Comparison of ENCODE assay signal across 10 cellular contexts in the genomic region with DNA sequence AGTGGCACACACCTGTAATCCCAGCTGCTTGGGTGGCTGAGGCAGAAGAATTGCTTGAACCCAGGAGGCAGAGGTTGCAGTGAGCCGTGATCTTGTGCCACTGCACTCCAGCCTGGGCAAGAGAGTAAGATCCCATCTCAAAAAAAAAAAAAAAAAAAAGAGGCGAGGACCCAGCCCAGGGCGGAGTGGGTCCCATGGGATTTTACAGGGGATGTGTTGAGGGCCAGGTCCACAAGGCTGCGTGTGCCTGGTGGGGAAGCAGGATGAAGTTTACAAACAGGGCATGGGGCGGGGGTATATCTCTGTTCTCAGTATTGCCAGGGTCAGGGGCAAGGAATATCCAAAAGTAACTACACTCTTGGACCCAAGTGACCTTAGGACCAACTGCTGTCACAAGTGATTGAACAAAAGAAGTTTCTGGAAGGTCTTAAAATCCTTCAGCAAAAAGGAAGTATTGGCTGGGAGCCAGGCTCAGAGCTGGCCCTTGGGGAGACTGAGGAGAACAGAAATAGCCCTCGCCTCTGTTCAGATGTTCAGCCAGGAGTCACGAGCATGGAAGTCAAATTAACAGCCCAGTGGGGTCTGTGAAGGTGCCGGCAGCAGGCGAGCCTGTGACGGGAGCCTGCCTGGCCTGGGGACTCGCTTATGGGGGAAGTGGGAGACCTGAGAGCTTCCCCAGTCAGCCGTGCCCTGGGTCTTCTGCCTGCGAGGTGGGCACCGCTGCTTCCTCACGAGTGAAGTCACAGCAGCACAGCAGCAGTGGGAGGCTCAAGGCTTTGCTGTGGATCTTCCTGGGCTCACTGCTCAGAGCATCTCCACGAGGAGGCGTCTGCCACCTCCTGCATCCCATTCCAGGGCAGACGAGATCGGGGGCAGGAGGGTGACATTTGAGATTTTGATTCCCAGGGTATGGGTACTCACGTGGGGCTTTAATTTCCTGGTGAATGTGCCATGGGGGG. TPM values are rescaled to one million over a fixed set of nuclear protein-coding genes. Genes with fewer than 3 reads are reported as not detected.
DNase-seq lines count a peak whose midpoint lies in the region; ATAC-seq lines count a peak whose summit lies in the region.
"Had no signal": no experiment of that assay in that cellular context is flagged by ENCODE, and none has a peak within 500 bp of the region (broad histone marks: within the 10 kb centered on the region; RNA-seq: fewer than 3 reads in every experiment).

No MANE protein-coding gene starts in this region.

- H3K9me3 Mint-ChIP-seq in IgD-negative memory B cell (no peaks in the 10 kb centered on the region), memory B cell (no peaks in the 10 kb centered on the region)
- no peaks in the 10 kb centered on the region for H3K9me3 Mint-ChIP-seq in central memory CD8-positive, alpha-beta T cell

- peaks cover 1% of the 10 kb centered on the region for H3K36me3 Mint-ChIP-seq in IgD-negative memory B cell
- H3K36me3 Mint-ChIP-seq in central memory CD8-positive, alpha-beta T cell (ENCODE audit: insufficient read depth) = peaks cover 16% of the 10 kb centered on the region
- H3K36me3 Mint-ChIP-seq in memory B cell = peaks cover 10% of the 10 kb centered on the region

- H3K4me3 Mint-ChIP-seq in IgD-negative memory B cell = peak overlapping the region in 3 of 4 donors; percentile 23 to 90 (median 82)
- H3K4me3 Mint-ChIP-seq in central memory CD8-positive, alpha-beta T cell = peak overlapping the region; percentile 25
- H3K4me3 Mint-ChIP-seq in memory B cell = peak overlapping the region; percentile 55

- H3K27ac Mint-ChIP-seq in IgD-negative memory B cell = peak overlapping the region; percentile 63 to 86 (median 73)
- no peak overlapping the region for H3K27ac Mint-ChIP-seq in central memory CD8-positive, alpha-beta T cell (ENCODE audit: low read depth)
- H3K27ac Mint-ChIP-seq in memory B cell = peak overlapping the region; percentile 86

- peak overlapping the region; percentile 63 for H3K27ac ChIP-seq in temporal lobe (ENCODE audit: low read depth, low read length)

- no peak for ATAC-seq in central memory CD8-positive, alpha-beta T cell (replicated peaks; ENCODE audit: extremely low read depth, poor library complexity, severe bottlenecking)
- ATAC-seq in memory B cell (ENCODE audit: low read depth) = no peak
- ATAC-seq in GM18519 (IDR thresholded peaks at IDR 0.05; ENCODE audit: low FRiP score, unreplicated experiment) = no peak
- no peak for ATAC-seq in HG03039 (IDR thresholded peaks at IDR 0.05; ENCODE audit: unreplicated experiment)

- DNase-seq in central memory CD8-positive, alpha-beta T cell (ENCODE audit: low spot score in 2 of 2) = no peak
- DNase-seq in memory B cell (ENCODE audit: low spot score in 2 of 2) (no peak), HUDEP-2 (lab: John Stamatoyannopoulos, UW; ENCODE audit: unreplicated experiment in 76 of 76) (no peak)
- DNase-seq: activated CD4-positive, alpha-beta T cell treated with anti-CD3 and anti-CD28 coated beads for 48 hours; DMS153; KBM-7 had no signal

- H3K27me3 Mint-ChIP-seq in IgD-negative memory B cell = no peaks in the 10 kb centered on the region
- no peaks in the 10 kb centered on the region for H3K27me3 Mint-ChIP-seq in central memory CD8-positive, alpha-beta T cell
- H3K27me3 Mint-ChIP-seq in memory B cell = no peaks in the 10 kb centered on the region

- H3K4me1 Mint-ChIP-seq in IgD-negative memory B cell (peaks cover 34 to 45% (median 42%) of the 10 kb centered on the region in 3 donors), memory B cell (peaks cover 52% of the 10 kb centered on the region)
- H3K4me1 Mint-ChIP-seq in central memory CD8-positive, alpha-beta T cell = peaks cover 63% of the 10 kb centered on the region

RNA-seq across cellular contexts. Expression of gene MYO9B, which starts 6.4 kb away (rescaled TPM):
- polyA plus RNA-seq in IgD-negative memory B cell = 26.9 TPM
- total RNA-seq in temporal lobe = 20.9 TPM

RNA-seq across cellular contexts. Expression of gene HAUS8, which starts 6.7 kb away (rescaled TPM):
- polyA plus RNA-seq in IgD-negative memory B cell = 11.4 TPM
- total RNA-seq in temporal lobe = 2.7 TPM

RNA-seq across cellular contexts. Expression of gene CPAMD8, which starts 55.3 kb away (rescaled TPM):
- 5.1 TPM for polyA plus RNA-seq in IgD-negative memory B cell
- 5.7 TPM for total RNA-seq in temporal lobe

Comparison
In these comparisons a context has a peak if more than half of its experiments do, and no peak if none do; other contexts are left out.
1. H3K4me3 Mint-ChIP-seq: peak in every context shown above with its lines; median percentile 82 in IgD-negative memory B cell; 55 in memory B cell; 25 in central memory CD8-positive, alpha-beta T cell.